ENCODE assay signal across 8 cellular contexts in the genomic region with DNA sequence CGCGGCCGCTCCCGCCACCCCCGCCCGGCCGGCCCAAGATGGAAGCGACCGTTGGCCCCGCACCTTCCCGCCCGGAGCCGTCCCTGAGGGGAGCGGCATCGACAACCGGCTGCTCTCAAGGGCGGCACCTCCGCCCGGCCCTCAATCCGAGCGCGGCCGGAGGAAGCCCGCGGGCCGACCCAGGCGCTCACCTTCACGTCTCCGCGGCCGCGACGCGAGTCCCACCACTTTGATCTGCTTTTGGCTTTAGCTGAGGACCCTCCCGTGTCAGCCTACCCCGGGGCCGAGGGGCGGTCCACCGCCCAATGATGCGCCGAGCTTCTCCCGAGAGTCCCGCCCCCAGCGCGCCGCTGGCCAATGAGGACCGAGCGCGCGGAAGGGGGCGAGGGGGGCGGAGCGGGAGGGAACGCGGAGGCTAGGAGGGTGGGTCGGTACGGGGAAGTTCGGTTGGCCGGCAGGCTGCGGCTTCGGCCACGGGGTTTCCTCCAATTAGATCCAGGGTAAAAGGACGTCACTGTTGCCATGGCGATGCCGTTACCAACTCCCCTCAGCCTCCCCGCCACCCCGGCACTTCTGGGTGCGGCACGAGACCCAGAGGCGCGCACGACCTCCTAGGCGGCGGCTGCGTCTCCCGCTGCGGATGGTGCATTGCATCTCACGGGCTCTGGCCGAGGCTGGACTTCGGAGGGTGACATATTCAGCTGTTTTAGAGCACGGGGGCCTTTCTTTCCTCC. TPM values are rescaled to one million over a fixed set of nuclear protein-coding genes. Genes with fewer than 3 reads are reported as not detected.
DNase-seq lines count a peak whose midpoint lies in the region; ATAC-seq and TF ChIP-seq lines count a peak whose summit lies in the region.

YWHAQ (minus strand) TSS at position 248 of the 734 bp plus-strand sequence. CDS start 545 bp downstream, outside the sequence.

- CTCF ChIA-PET in RWPE1 (lab: Yijun Ruan, JAX) = interaction anchor here (0.6 to 0.7 kb wide), 2 partner anchors 47 to 106 kb away, joined by 3 to 4 read pairs; no protein-coding TSS in a partner anchor
- CTCF ChIA-PET in naive thymus-derived CD4-positive, alpha-beta T cell (lab: Charles Lee) = interaction anchor here (1.0 kb wide), 1 partner anchor 23 kb away, joined by 4 read pairs; no protein-coding TSS in a partner anchor

- peak within 1 kb of the TSS; percentile 97 for H3K9ac ChIP-seq in fibroblast of lung (ENCODE audit: insufficient read depth, low read length)

- DNase-seq in Daoy (ENCODE audit: low read depth) (peak; percentile 100), GOT3 (lab: John Stamatoyannopoulos, UW) (peak; percentile 94), LNCaP clone FGC (ENCODE audit: low read depth) (peak; percentile 89), RWPE1 (ENCODE audit: low spot score) (peak; percentile 99), fibroblast of lung (ENCODE audit: low read depth in 2 of 2) (peak; percentile 98 to 99)
- peak; percentile 92 to 98 (median 96) for DNase-seq in naive thymus-derived CD4-positive, alpha-beta T cell
- DNase-seq in stimulated activated naive B cell treated with anti-CD40 and anti-IgM and Interleukin-4, amounts not matched to agents 10 μg/mL and 1 μg/mL and 100 μg/mL, for 72 hours = peak; percentile 99

- peaks cover 19% of the 10 kb centered on the region for H3K4me1 ChIP-seq in fibroblast of lung (ENCODE audit: control insufficient read depth, extremely low read depth, insufficient read depth, low read length)
- H3K4me1 ChIP-seq in naive thymus-derived CD4-positive, alpha-beta T cell (ENCODE audit: control insufficient read depth in 2 of 2, insufficient read depth in 2 of 2, low read length in 2 of 2) = peaks cover 13 to 22% of the 10 kb centered on the region in 2 donors

- H3K27ac ChIP-seq in RWPE1 (peak within 1 kb of the TSS; percentile 94), fibroblast of lung (ENCODE audit: insufficient read depth, low read length) (peak within 1 kb of the TSS; percentile 95)
- H3K27ac ChIP-seq in naive thymus-derived CD4-positive, alpha-beta T cell (ENCODE audit: low read depth, low read length) = peak within 1 kb of the TSS; percentile 94

- no peaks in the 10 kb centered on the region for H3K27me3 Mint-ChIP-seq in activated T-helper 17 cell treated with anti-CD3 and anti-CD28 coated beads, Interleukin-2, amount 50 U/mL, for 72 hours
- H3K27me3 Mint-ChIP-seq in naive thymus-derived CD4-positive, alpha-beta T cell = peaks cover 0 to 15% (median 0%) of the 10 kb centered on the region in 5 donors
- no peaks in the 10 kb centered on the region for H3K27me3 Mint-ChIP-seq in stimulated activated naive B cell treated with anti-CD40 and anti-IgM and Interleukin-4, amounts not matched to agents 10 μg/mL and 1 μg/mL and 100 μg/mL, for 72 hours

- peaks cover 28% of the 10 kb centered on the region for H3K4me1 Mint-ChIP-seq in activated T-helper 17 cell treated with anti-CD3 and anti-CD28 coated beads, Interleukin-2, amount 50 U/mL, for 72 hours
- H3K4me1 Mint-ChIP-seq in naive thymus-derived CD4-positive, alpha-beta T cell = peaks cover 39 to 52% (median 51%) of the 10 kb centered on the region in 7 donors
- peaks cover 30 to 44% of the 10 kb centered on the region in 2 donors for H3K4me1 Mint-ChIP-seq in stimulated activated naive B cell treated with anti-CD40 and anti-IgM and Interleukin-4, amounts not matched to agents 10 μg/mL and 1 μg/mL and 100 μg/mL, for 72 hours

- POLR2A ChIA-PET in RWPE1 (lab: Yijun Ruan, JAX; ENCODE audit: low non-redundant PET) = interaction anchor here (0.5 to 1.4 kb wide), 6 partner anchors 9 to 123 kb away, joined by 3 to 7 read pairs (median 3); no protein-coding TSS in a partner anchor
- POLR2A ChIA-PET in naive thymus-derived CD4-positive, alpha-beta T cell (lab: Charles Lee) = interaction anchor here (0.6 to 2.5 kb wide), 12 partner anchors 12 to 671 kb away, joined by 3 to 21 read pairs (median 3); partner anchors contain the start of genes ADAM17, IAH1 and TAF1B

- no peaks in the 10 kb centered on the region for H4K20me1 ChIP-seq in fibroblast of lung (ENCODE audit: control insufficient read depth, extremely low read depth, insufficient read depth, low read length)

- intact Hi-C loops in naive thymus-derived CD4-positive, alpha-beta T cell (cut with micrococcal nuclease) = loop anchor here (1.0 to 5.0 kb wide), 22 partner anchors 13 to 1524 kb away; partner anchors contain the start of genes ADAM17 (in 2 of the 2), CPSF3 (in 2 of the 2), IAH1 (in 2 of the 2) and ITGB1BP1 (in 2 of the 2)

- H3K9me3 ChIP-seq in fibroblast of lung (ENCODE audit: control insufficient read depth, insufficient read depth, low read depth, low read length) = no peaks in the 10 kb centered on the region
- H3K9me3 ChIP-seq in naive thymus-derived CD4-positive, alpha-beta T cell (ENCODE audit: control insufficient read depth in 2 of 3, low read length in 3 of 3) = no peaks in the 10 kb centered on the region

- peaks cover 45% of the 10 kb centered on the region for H3K36me3 Mint-ChIP-seq in activated T-helper 17 cell treated with anti-CD3 and anti-CD28 coated beads, Interleukin-2, amount 50 U/mL, for 72 hours (ENCODE audit: low read depth)
- peaks cover 3 to 26% (median 14%) of the 10 kb centered on the region in 5 donors for H3K36me3 Mint-ChIP-seq in naive thymus-derived CD4-positive, alpha-beta T cell
- peaks cover 25 to 40% of the 10 kb centered on the region in 2 donors for H3K36me3 Mint-ChIP-seq in stimulated activated naive B cell treated with anti-CD40 and anti-IgM and Interleukin-4, amounts not matched to agents 10 μg/mL and 1 μg/mL and 100 μg/mL, for 72 hours

- no peaks in the 10 kb centered on the region for H3K9me3 Mint-ChIP-seq in activated T-helper 17 cell treated with anti-CD3 and anti-CD28 coated beads, Interleukin-2, amount 50 U/mL, for 72 hours
- no peaks in the 10 kb centered on the region for H3K9me3 Mint-ChIP-seq in naive thymus-derived CD4-positive, alpha-beta T cell
- H3K9me3 Mint-ChIP-seq in stimulated activated naive B cell treated with anti-CD40 and anti-IgM and Interleukin-4, amounts not matched to agents 10 μg/mL and 1 μg/mL and 100 μg/mL, for 72 hours = peaks cover 0 to 5% of the 10 kb centered on the region in 2 donors

- peak within 1 kb of the TSS; percentile 78 for H3K27ac Mint-ChIP-seq in activated T-helper 17 cell treated with anti-CD3 and anti-CD28 coated beads, Interleukin-2, amount 50 U/mL, for 72 hours
- H3K27ac Mint-ChIP-seq in naive thymus-derived CD4-positive, alpha-beta T cell = peak within 1 kb of the TSS; percentile 78 to 97 (median 94)
- H3K27ac Mint-ChIP-seq in stimulated activated naive B cell treated with anti-CD40 and anti-IgM and Interleukin-4, amounts not matched to agents 10 μg/mL and 1 μg/mL and 100 μg/mL, for 72 hours = peak within 1 kb of the TSS; percentile 99

- H3K4me2 ChIP-seq in fibroblast of lung (ENCODE audit: extremely low read depth, insufficient read depth, low read length) = peak within 1 kb of the TSS; percentile 86

- H3K79me2 ChIP-seq in fibroblast of lung (ENCODE audit: control insufficient read depth, insufficient read depth, low read length) = peaks cover 45% of the 10 kb centered on the region

- peak within 1 kb of the TSS; percentile 44 for H2AFZ ChIP-seq in fibroblast of lung (ENCODE audit: low read length)

- peaks cover 3% of the 10 kb centered on the region for H3K36me3 ChIP-seq in fibroblast of lung (ENCODE audit: control insufficient read depth, insufficient read depth, low read length)
- H3K36me3 ChIP-seq in naive thymus-derived CD4-positive, alpha-beta T cell (ENCODE audit: control insufficient read depth in 2 of 3, insufficient read depth in 3 of 3, low read length in 3 of 3) = peaks cover 0 to 3% (median 0%) of the 10 kb centered on the region in 3 experiments

- H3K4me3 ChIP-seq in LNCaP clone FGC (ENCODE audit: low read depth, low read length) = peak within 1 kb of the TSS; percentile 74
- H3K4me3 ChIP-seq in fibroblast of lung (replicated peaks in 1 of 4; ENCODE audit: control extremely low read depth in 1 of 4, insufficient read depth in 1 of 4, low read depth in 3 of 4, low read length in 4 of 4) = peak within 1 kb of the TSS; percentile 77 to 97 (median 96)
- H3K4me3 ChIP-seq in naive thymus-derived CD4-positive, alpha-beta T cell (ENCODE audit: low read length) = peak within 1 kb of the TSS; percentile 75

- peak within 1 kb of the TSS; percentile 82 for H3K4me3 Mint-ChIP-seq in activated T-helper 17 cell treated with anti-CD3 and anti-CD28 coated beads, Interleukin-2, amount 50 U/mL, for 72 hours
- peak within 1 kb of the TSS; percentile 90 to 99 (median 96) for H3K4me3 Mint-ChIP-seq in naive thymus-derived CD4-positive, alpha-beta T cell
- peak within 1 kb of the TSS; percentile 89 to 98 for H3K4me3 Mint-ChIP-seq in stimulated activated naive B cell treated with anti-CD40 and anti-IgM and Interleukin-4, amounts not matched to agents 10 μg/mL and 1 μg/mL and 100 μg/mL, for 72 hours

- TF ChIP-seq CTCF in LNCaP clone FGC (IDR thresholded peaks at IDR 0.05; ENCODE audit: control insufficient read depth, extremely low read depth, insufficient read depth) (no peak), RWPE1 (conservative IDR thresholded peaks at IDR 0.05; ENCODE audit: low read depth) (no peak), fibroblast of lung (conservative IDR thresholded peaks at IDR 0.05 in 1 of 2, IDR thresholded peaks at IDR 0.05 in 1 of 2; ENCODE audit: low read depth in 1 of 2, low read length in 2 of 2) (no peak)

- H3K27me3 ChIP-seq in fibroblast of lung (ENCODE audit: control insufficient read depth, insufficient read depth, low read length) = no peaks in the 10 kb centered on the region
- H3K27me3 ChIP-seq in naive thymus-derived CD4-positive, alpha-beta T cell (ENCODE audit: control insufficient read depth in 2 of 2, insufficient read depth in 2 of 2, low read length in 2 of 2) = no peaks in the 10 kb centered on the region

- peak; percentile 89 for ATAC-seq in activated T-helper 17 cell treated with anti-CD3 and anti-CD28 coated beads, Interleukin-2, amount 50 U/mL, for 72 hours (replicated peaks)
- ATAC-seq in naive thymus-derived CD4-positive, alpha-beta T cell = peak; percentile 95
- ATAC-seq in stimulated activated naive B cell treated with anti-CD40 and anti-IgM and Interleukin-4, amounts not matched to agents 10 μg/mL and 1 μg/mL and 100 μg/mL, for 72 hours (replicated peaks) = peak; percentile 90 to 92

RNA-seq across cellular contexts. Expression of gene YWHAQ, which starts in this region (rescaled TPM):
- total RNA-seq in Daoy (2014; rRNA removed; shearing (Covaris generic)) = 586 and 605 TPM in 2 replicates
- 100 to 1,000 TPM; 283 TPM for total RNA-seq in activated T-helper 17 cell treated with anti-CD3 and anti-CD28 coated beads, Interleukin-2, amount 50 U/mL, for 72 hours
- 247 and 323 TPM in 2 replicates for total RNA-seq in fibroblast of lung
- polyA plus RNA-seq in fibroblast of lung = 510 and 666 TPM in 2 replicates
- 393 and 565 TPM in 2 replicates for polyA plus RNA-seq in fibroblast of lung (2012)
- 89.7 and 132 TPM in 2 replicates for polyA minus RNA-seq in fibroblast of lung (ENCODE audit: low replicate concordance)
- total RNA-seq in naive thymus-derived CD4-positive, alpha-beta T cell = 100 to 1,000 TPM in 2 of 5 experiments, 10 to 100 TPM in 3; 67.3 to 189 (median 83.3) TPM
- polyA plus RNA-seq in naive thymus-derived CD4-positive, alpha-beta T cell = 100 to 1,000 TPM; 118 to 185 TPM

Comparison
In these comparisons a context has a peak if more than half of its experiments do, and no peak if none do; other contexts are left out.
1. Peak in every context shown above with its lines: DNase-seq, ATAC-seq, H3K4me3 ChIP-seq and H3K27ac ChIP-seq.